In genomic region chr9:126705311-126705766, GRCh38 we compare ENCODE assay signal across 8 cellular contexts.
A peak's percentile ranks its signal among the peaks of the same experiment; 100 is the strongest.
DNase-seq lines count a peak whose midpoint lies in the region; ATAC-seq and TF ChIP-seq lines count a peak whose summit lies in the region.

No MANE protein-coding gene starts in this region.

- no peaks in the 10 kb centered on the region for H3K36me3 Mint-ChIP-seq in osteocyte (ENCODE audit: unreplicated experiment)

- peak overlapping the region; percentile 26 for H3K4me3 Mint-ChIP-seq in osteocyte (ENCODE audit: unreplicated experiment)

- ATAC-seq in GM19395 (IDR thresholded peaks at IDR 0.05; ENCODE audit: unreplicated experiment) = no peak

- peak; percentile 88 for DNase-seq in GM03348 (ENCODE audit: low spot score)
- peak; percentile 70 for DNase-seq in KG1 (lab: John Stamatoyannopoulos, UW)
- peak; percentile 34 to 75 for DNase-seq in SHP77 (lab: John Stamatoyannopoulos, UW)
- peak; percentile 94 for DNase-seq in activated effector memory CD4-positive, alpha-beta T cell treated with anti-CD3 and anti-CD28 coated beads, Interleukin-2, amount 50 U/mL, for 16 hours
- peak; percentile 45 to 85 for DNase-seq in foreskin fibroblast
- DNase-seq in osteocyte (ENCODE audit: extremely low spot score, unreplicated experiment) = peak; percentile 92
- DNase-seq in testis = peak; percentile 92

- no peak for TF ChIP-seq POLR2A in testis (IDR thresholded peaks at IDR 0.05)

- H3K4me1 Mint-ChIP-seq in osteocyte (ENCODE audit: unreplicated experiment) = peaks cover 13% of the 10 kb centered on the region

- peak; percentile 90 for TF ChIP-seq CTCF in foreskin fibroblast (IDR thresholded peaks at IDR 0.05; ENCODE audit: low read depth, low read length)
- peak; percentile 92 for TF ChIP-seq CTCF in osteocyte (IDR thresholded peaks at IDR 0.05)
- peak; percentile 91 to 97 (median 92) for TF ChIP-seq CTCF in testis (IDR thresholded peaks at IDR 0.05)

- intact Hi-C loops in testis (cut with DNase I; ENCODE audit: low total_unique reads) = loop anchor here (10.0 kb wide), 1 partner anchor 79 kb away; no protein-coding TSS in a partner anchor

- WGBS in testis, 2 donors = 5 to 6% methylated on average over 18 to 30 of the region's 30 CpGs

- no peaks in the 10 kb centered on the region for H3K9me3 ChIP-seq in testis

- no peaks in the 10 kb centered on the region for H3K27me3 ChIP-seq in testis

- no peaks in the 10 kb centered on the region for H3K9me3 Mint-ChIP-seq in osteocyte (ENCODE audit: unreplicated experiment)

- no peak overlapping the region for H3K27ac ChIP-seq in testis

- no peaks in the 10 kb centered on the region for H3K36me3 ChIP-seq in testis (ENCODE audit: low read depth, missing control alignments)

- H3K27ac Mint-ChIP-seq in osteocyte (ENCODE audit: unreplicated experiment) = no peak overlapping the region

- peaks cover 14% of the 10 kb centered on the region for H3K4me1 ChIP-seq in testis

- H3K4me3 ChIP-seq in foreskin fibroblast (ENCODE audit: low read depth in 1 of 2, low read length in 2 of 2) (peak overlapping the region; percentile 11 to 26), testis (no peak overlapping the region)

- peaks cover 35% of the 10 kb centered on the region for H3K27me3 Mint-ChIP-seq in osteocyte (ENCODE audit: unreplicated experiment)

Comparison
In these comparisons a context has a peak if more than half of its experiments do, and no peak if none do; other contexts are left out.
1. H3K4me3 ChIP-seq: peak in foreskin fibroblast (2 of 2); none in testis (0 of 2).
2. Peak in every context shown above with its lines, with median percentiles within 50 percentile points of each other: DNase-seq and CTCF ChIP-seq.